Comparison of ENCODE assay signal across 11 cellular contexts in genomic region chr12:24852420-24852819, GRCh38.
DNase-seq lines count a peak whose midpoint lies in the region; ATAC-seq, FAIRE-seq and TF ChIP-seq lines count a peak whose summit lies in the region.
"Had no signal": no experiment of that assay in that cellular context is flagged by ENCODE, and none has a peak within 500 bp of the region (broad histone marks: within the 10 kb centered on the region; RNA-seq: fewer than 3 reads in every experiment).

No MANE protein-coding gene starts in this region.

- peaks cover 1% of the 10 kb centered on the region for H3K9me3 Mint-ChIP-seq in glutamatergic neuron (ENCODE audit: unreplicated experiment)
- H3K9me3 Mint-ChIP-seq in stimulated activated naive CD8-positive, alpha-beta T cell treated with anti-CD3 and anti-CD28 coated beads, Interleukin-15, amount 100 ng/mL, for 72 hours: no peaks in the 10 kb centered on the region
- H3K9me3 Mint-ChIP-seq in activated T-helper 17 cell treated with anti-CD3 and anti-CD28 coated beads, Interleukin-2, amount 50 U/mL, for 72 hours: no peaks in the 10 kb centered on the region
- H3K9me3 Mint-ChIP-seq: activated CD4-positive, alpha-beta T cell treated with anti-CD3 and anti-CD28 coated beads, Interleukin-2, amount 10 ng/mL, durations not matched to agents 7 days and 5 days had no signal

- DNase-seq in A673 (ENCODE audit: low spot score) (no peak), PC-3 (peak; percentile 9), glutamatergic neuron (no peak), RPMI8226 (no peak), vagina (ENCODE audit: extremely low spot score in 2 of 2) (no peak)
- DNase-seq in stimulated activated naive CD8-positive, alpha-beta T cell treated with anti-CD3 and anti-CD28 coated beads, Interleukin-15, amount 100 ng/mL, for 72 hours: no peak
- DNase-seq: activated CD4-positive, alpha-beta T cell treated with anti-CD3 and anti-CD28 coated beads, Interleukin-2, amount 10 ng/mL, durations not matched to agents 7 days and 5 days; amniotic stem cell had no signal

- TF ChIP-seq POLR2A in vagina (IDR thresholded peaks at IDR 0.05): no peak

- H3K4me1 ChIP-seq in A673 (ENCODE audit: insufficient read depth, low read length, poor library complexity, severe bottlenecking) (peaks cover 39% of the 10 kb centered on the region), PC-3 (ENCODE audit: insufficient read depth, low read length) (no peaks in the 10 kb centered on the region), vagina (no peaks in the 10 kb centered on the region)

- H3K27me3 Mint-ChIP-seq in glutamatergic neuron (ENCODE audit: unreplicated experiment): peaks cover 2% of the 10 kb centered on the region
- peaks cover 3% of the 10 kb centered on the region for H3K27me3 Mint-ChIP-seq in stimulated activated naive CD8-positive, alpha-beta T cell treated with anti-CD3 and anti-CD28 coated beads, Interleukin-15, amount 100 ng/mL, for 72 hours
- H3K27me3 Mint-ChIP-seq in activated T-helper 17 cell treated with anti-CD3 and anti-CD28 coated beads, Interleukin-2, amount 50 U/mL, for 72 hours: peaks cover 3% of the 10 kb centered on the region

- no peak overlapping the region for H3K27ac Mint-ChIP-seq in glutamatergic neuron (ENCODE audit: unreplicated experiment)
- no peak overlapping the region for H3K27ac Mint-ChIP-seq in stimulated activated naive CD8-positive, alpha-beta T cell treated with anti-CD3 and anti-CD28 coated beads, Interleukin-15, amount 100 ng/mL, for 72 hours
- H3K27ac Mint-ChIP-seq in activated T-helper 17 cell treated with anti-CD3 and anti-CD28 coated beads, Interleukin-2, amount 50 U/mL, for 72 hours: no peak overlapping the region
- H3K27ac Mint-ChIP-seq: activated CD4-positive, alpha-beta T cell treated with anti-CD3 and anti-CD28 coated beads, Interleukin-2, amount 10 ng/mL, durations not matched to agents 7 days and 5 days had no signal

- H3K9me2 ChIP-seq in PC-3 (replicated peaks; ENCODE audit: low read length): no peaks in the 10 kb centered on the region

- no peaks in the 10 kb centered on the region for H3K27me3 ChIP-seq in A673 (replicated peaks; ENCODE audit: insufficient read depth, low read depth, low read length, poor library complexity)
- H3K27me3 ChIP-seq in PC-3 (ENCODE audit: low read length): no peaks in the 10 kb centered on the region
- H3K27me3 ChIP-seq in vagina: no peaks in the 10 kb centered on the region

- CTCF ChIA-PET in A673 (lab: Charles Lee) (no interaction called here), PC-3 (lab: Charles Lee) (no interaction called here)

- no peaks in the 10 kb centered on the region for H4K20me1 ChIP-seq in PC-3 (ENCODE audit: low read length)

- intact Hi-C loops in A673 (cut with micrococcal nuclease; ENCODE audit: unreplicated experiment): loop anchor here (5.0 kb wide), 2 partner anchors 95 to 280 kb away; partner anchors contain the start of gene BCAT1
- intact Hi-C loops in PC-3 (cut with micrococcal nuclease): no loop called here
- intact Hi-C loops in vagina (cut with DNase I): no loop called here

- TF ChIP-seq CTCF in A673 (conservative IDR thresholded peaks at IDR 0.05; ENCODE audit: low read depth, low read length): peak; percentile 60
- peak; percentile 44 for TF ChIP-seq CTCF in PC-3 (conservative IDR thresholded peaks at IDR 0.05; ENCODE audit: low read depth, low read length)
- TF ChIP-seq CTCF in glutamatergic neuron (IDR thresholded peaks at IDR 0.05; ENCODE audit: partially characterized antibody, unreplicated experiment): peak; percentile 60
- TF ChIP-seq CTCF in vagina (IDR thresholded peaks at IDR 0.05): no peak

- BruUV-seq in A673 (replicated peaks; lab: Mats Ljungman, UMichigan) (no TSS peak), PC-3 (replicated peaks; lab: Mats Ljungman, UMichigan) (no TSS peak)

- peaks cover 13% of the 10 kb centered on the region for H3K36me3 Mint-ChIP-seq in glutamatergic neuron (ENCODE audit: unreplicated experiment)
- no peaks in the 10 kb centered on the region for H3K36me3 Mint-ChIP-seq in activated T-helper 17 cell treated with anti-CD3 and anti-CD28 coated beads, Interleukin-2, amount 50 U/mL, for 72 hours (ENCODE audit: low read depth)

- H3K4me2 ChIP-seq in PC-3 (ENCODE audit: low read length): no peak overlapping the region

- H3K4me3 ChIP-seq in A673 (ENCODE audit: low read depth, low read length, poor library complexity, severe bottlenecking) (no peak overlapping the region), PC-3 (ENCODE audit: low read length) (no peak overlapping the region), vagina (no peak overlapping the region)
- H3K4me3 ChIP-seq: thoracic aorta had no signal

- H3K9me3 ChIP-seq in A673 (ENCODE audit: low read depth, low read length, poor library complexity, severe bottlenecking) (peaks cover 3% of the 10 kb centered on the region), PC-3 (ENCODE audit: low read length) (no peaks in the 10 kb centered on the region), vagina (no peaks in the 10 kb centered on the region)
- H3K9me3 ChIP-seq: thoracic aorta had no signal

- no peak overlapping the region for H3K27ac ChIP-seq in A673 (ENCODE audit: low read depth, low read length, poor library complexity, severe bottlenecking)
- H3K27ac ChIP-seq in PC-3 (ENCODE audit: low read length): no peak overlapping the region
- H3K27ac ChIP-seq in vagina: no peak overlapping the region
- H3K27ac ChIP-seq: thoracic aorta had no signal

- H3K4me3 Mint-ChIP-seq in glutamatergic neuron (ENCODE audit: unreplicated experiment): no peak overlapping the region
- no peak overlapping the region for H3K4me3 Mint-ChIP-seq in stimulated activated naive CD8-positive, alpha-beta T cell treated with anti-CD3 and anti-CD28 coated beads, Interleukin-15, amount 100 ng/mL, for 72 hours
- no peak overlapping the region for H3K4me3 Mint-ChIP-seq in activated T-helper 17 cell treated with anti-CD3 and anti-CD28 coated beads, Interleukin-2, amount 50 U/mL, for 72 hours
- H3K4me3 Mint-ChIP-seq: activated CD4-positive, alpha-beta T cell treated with anti-CD3 and anti-CD28 coated beads, Interleukin-2, amount 10 ng/mL, durations not matched to agents 7 days and 5 days had no signal

- POLR2A ChIA-PET in A673 (lab: Charles Lee; ENCODE audit: low non-redundant PET): no interaction called here
- POLR2A ChIA-PET in PC-3 (lab: Charles Lee; ENCODE audit: unreplicated experiment): no interaction called here

- FAIRE-seq in G401.6 (lab: Jason Lieb, UNC): peak; percentile 34

- H2AFZ ChIP-seq in PC-3 (ENCODE audit: low read length): no peak overlapping the region

- no peak overlapping the region for H3K9ac ChIP-seq in PC-3 (ENCODE audit: low read length)

- no peaks in the 10 kb centered on the region for H3F3A ChIP-seq in PC-3 (ENCODE audit: low read length, unreplicated experiment)

- ATAC-seq in PC-3: no peak
- ATAC-seq in stimulated activated naive CD8-positive, alpha-beta T cell treated with anti-CD3 and anti-CD28 coated beads, Interleukin-15, amount 100 ng/mL, for 72 hours: no peak
- ATAC-seq in activated T-helper 17 cell treated with anti-CD3 and anti-CD28 coated beads, Interleukin-2, amount 50 U/mL, for 72 hours (replicated peaks): no peak

- H3K79me2 ChIP-seq in PC-3 (ENCODE audit: low read length): no peaks in the 10 kb centered on the region

- H3K4me1 Mint-ChIP-seq in glutamatergic neuron (ENCODE audit: low read depth, unreplicated experiment): peaks cover 6% of the 10 kb centered on the region
- peaks cover 22% of the 10 kb centered on the region for H3K4me1 Mint-ChIP-seq in stimulated activated naive CD8-positive, alpha-beta T cell treated with anti-CD3 and anti-CD28 coated beads, Interleukin-15, amount 100 ng/mL, for 72 hours
- H3K4me1 Mint-ChIP-seq in activated T-helper 17 cell treated with anti-CD3 and anti-CD28 coated beads, Interleukin-2, amount 50 U/mL, for 72 hours: peaks cover 9% of the 10 kb centered on the region
- H3K4me1 Mint-ChIP-seq: activated CD4-positive, alpha-beta T cell treated with anti-CD3 and anti-CD28 coated beads, Interleukin-2, amount 10 ng/mL, durations not matched to agents 7 days and 5 days had no signal

- H3K36me3 ChIP-seq in A673 (ENCODE audit: insufficient read depth, low read length, poor library complexity, severe bottlenecking): peaks cover 6% of the 10 kb centered on the region
- no peaks in the 10 kb centered on the region; the same call in 1 of the 2 replicates for H3K36me3 ChIP-seq in PC-3 (ENCODE audit: low read depth, low read length)
- no peaks in the 10 kb centered on the region for H3K36me3 ChIP-seq in vagina
- H3K36me3 ChIP-seq: thoracic aorta had no signal

Comparison
In these comparisons a context has a peak if more than half of its experiments do, and no peak if none do; other contexts are left out.
1. CTCF ChIP-seq: peak in A673 (single experiment), PC-3 (single experiment) and glutamatergic neuron (single experiment); none in vagina (0 of 3).